Comparison of ENCODE assay signal across 1 cellular context in the genomic region with DNA sequence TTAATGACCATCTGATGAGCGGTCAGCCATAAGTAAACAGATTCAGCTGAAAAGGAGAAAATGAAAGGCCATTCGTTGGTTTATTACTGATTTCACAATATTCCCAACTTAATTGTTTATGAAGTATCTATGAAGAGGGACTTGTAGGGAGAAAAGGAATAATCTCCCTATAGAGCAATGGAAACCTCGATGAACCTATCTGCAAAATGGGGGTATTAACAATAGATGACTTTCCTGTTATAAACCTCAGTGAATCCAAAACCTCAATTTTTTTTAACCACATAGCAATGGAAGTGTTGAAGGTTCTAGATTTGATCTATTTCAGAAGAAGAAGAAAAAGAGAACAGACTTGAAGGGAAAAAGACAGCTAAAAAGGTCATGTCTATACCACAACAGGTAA.
TF ChIP-seq lines count a peak whose summit lies in the region.

No MANE protein-coding gene starts in this region.

TF ChIP-seq in HepG2, 621 proteins besides CTCF, POLR2A, EP300 and RAD21:
- TF ChIP-seq HNF4A (CRISPR knock-in tag; IDR thresholded peaks at IDR 0.05) (no peak), ZNF205 (CRISPR knock-in tag; IDR thresholded peaks at IDR 0.05) (no peak), RXRB (CRISPR knock-in tag; IDR thresholded peaks at IDR 0.05; ENCODE audit: borderline replicate concordance) (no peak), XBP1 (CRISPR knock-in tag; IDR thresholded peaks at IDR 0.05) (no peak), ZNF629 (CRISPR knock-in tag; conservative IDR thresholded peaks at IDR 0.05) (peak; percentile 59)
- TF ChIP-seq, protein P1, sequence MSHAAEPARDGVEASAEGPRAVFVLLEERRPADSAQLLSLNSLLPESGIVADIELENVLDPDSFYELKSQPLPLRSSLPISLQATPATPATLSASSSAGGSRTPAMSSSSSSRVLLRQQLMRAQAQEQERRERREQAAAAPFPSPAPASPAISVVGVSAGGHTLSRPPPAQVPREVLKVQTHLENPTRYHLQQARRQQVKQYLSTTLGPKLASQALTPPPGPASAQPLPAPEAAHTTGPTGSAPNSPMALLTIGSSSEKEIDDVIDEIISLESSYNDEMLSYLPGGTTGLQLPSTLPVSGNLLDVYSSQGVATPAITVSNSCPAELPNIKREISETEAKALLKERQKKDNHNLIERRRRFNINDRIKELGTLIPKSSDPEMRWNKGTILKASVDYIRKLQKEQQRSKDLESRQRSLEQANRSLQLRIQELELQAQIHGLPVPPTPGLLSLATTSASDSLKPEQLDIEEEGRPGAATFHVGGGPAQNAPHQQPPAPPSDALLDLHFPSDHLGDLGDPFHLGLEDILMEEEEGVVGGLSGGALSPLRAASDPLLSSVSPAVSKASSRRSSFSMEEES (CRISPR knock-in tag; IDR thresholded peaks at IDR 0.05): no peak
- TF ChIP-seq, protein P2, sequence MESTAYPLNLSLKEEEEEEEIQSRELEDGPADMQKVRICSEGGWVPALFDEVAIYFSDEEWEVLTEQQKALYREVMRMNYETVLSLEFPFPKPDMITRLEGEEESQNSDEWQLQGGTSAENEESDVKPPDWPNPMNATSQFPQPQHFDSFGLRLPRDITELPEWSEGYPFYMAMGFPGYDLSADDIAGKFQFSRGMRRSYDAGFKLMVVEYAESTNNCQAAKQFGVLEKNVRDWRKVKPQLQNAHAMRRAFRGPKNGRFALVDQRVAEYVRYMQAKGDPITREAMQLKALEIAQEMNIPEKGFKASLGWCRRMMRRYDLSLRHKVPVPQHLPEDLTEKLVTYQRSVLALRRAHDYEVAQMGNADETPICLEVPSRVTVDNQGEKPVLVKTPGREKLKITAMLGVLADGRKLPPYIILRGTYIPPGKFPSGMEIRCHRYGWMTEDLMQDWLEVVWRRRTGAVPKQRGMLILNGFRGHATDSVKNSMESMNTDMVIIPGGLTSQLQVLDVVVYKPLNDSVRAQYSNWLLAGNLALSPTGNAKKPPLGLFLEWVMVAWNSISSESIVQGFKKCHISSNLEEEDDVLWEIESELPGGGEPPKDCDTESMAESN (CRISPR knock-in tag; conservative IDR thresholded peaks at IDR 0.05): no peak
- TF ChIP-seq, protein P3, sequence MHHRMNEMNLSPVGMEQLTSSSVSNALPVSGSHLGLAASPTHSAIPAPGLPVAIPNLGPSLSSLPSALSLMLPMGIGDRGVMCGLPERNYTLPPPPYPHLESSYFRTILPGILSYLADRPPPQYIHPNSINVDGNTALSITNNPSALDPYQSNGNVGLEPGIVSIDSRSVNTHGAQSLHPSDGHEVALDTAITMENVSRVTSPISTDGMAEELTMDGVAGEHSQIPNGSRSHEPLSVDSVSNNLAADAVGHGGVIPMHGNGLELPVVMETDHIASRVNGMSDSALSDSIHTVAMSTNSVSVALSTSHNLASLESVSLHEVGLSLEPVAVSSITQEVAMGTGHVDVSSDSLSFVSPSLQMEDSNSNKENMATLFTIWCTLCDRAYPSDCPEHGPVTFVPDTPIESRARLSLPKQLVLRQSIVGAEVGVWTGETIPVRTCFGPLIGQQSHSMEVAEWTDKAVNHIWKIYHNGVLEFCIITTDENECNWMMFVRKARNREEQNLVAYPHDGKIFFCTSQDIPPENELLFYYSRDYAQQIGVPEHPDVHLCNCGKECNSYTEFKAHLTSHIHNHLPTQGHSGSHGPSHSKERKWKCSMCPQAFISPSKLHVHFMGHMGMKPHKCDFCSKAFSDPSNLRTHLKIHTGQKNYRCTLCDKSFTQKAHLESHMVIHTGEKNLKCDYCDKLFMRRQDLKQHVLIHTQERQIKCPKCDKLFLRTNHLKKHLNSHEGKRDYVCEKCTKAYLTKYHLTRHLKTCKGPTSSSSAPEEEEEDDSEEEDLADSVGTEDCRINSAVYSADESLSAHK (CRISPR knock-in tag; IDR thresholded peaks at IDR 0.05; ENCODE audit: borderline replicate concordance): no peak
